In the genomic region with DNA sequence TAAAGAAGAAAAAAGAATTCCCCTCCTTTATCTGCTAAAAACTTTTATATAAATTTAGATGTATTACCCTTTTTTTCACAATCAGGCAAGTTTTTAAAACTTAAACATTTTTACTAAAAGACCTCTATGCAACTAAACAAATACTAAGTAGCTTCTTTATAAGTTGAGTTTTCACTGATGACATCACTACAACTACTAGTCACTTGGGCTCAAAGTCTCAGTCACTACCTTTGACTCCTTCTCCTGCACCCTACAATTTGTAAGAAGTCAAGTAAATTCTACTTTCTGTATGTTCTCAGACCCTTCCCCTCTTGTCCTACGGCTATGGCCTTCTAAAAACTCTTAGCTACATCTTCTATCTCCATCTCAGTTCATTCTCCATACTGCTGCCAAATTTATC, we compare ENCODE assay signal across 1 cellular context.
TF ChIP-seq lines count a peak whose summit lies in the region.

No MANE protein-coding gene starts in this region.

TF ChIP-seq in HepG2, 621 proteins besides CTCF, POLR2A, EP300 and RAD21:
- TF ChIP-seq ZNF556 (CRISPR knock-in tag; IDR thresholded peaks at IDR 0.05; ENCODE audit: borderline replicate concordance) (no peak), ATF7 (IDR thresholded peaks at IDR 0.05) (0 out of 2 replicates have a peak, but pooled peaks have one; percentile 44), ATF7 (CRISPR knock-in tag; IDR thresholded peaks at IDR 0.05) (no peak), NCOR1 (IDR thresholded peaks at IDR 0.05; ENCODE audit: borderline replicate concordance, low read length) (no peak), ZEB1 (IDR thresholded peaks at IDR 0.05; ENCODE audit: insufficient replicate concordance, low read depth) (no peak), ZNF747 (CRISPR knock-in tag; IDR thresholded peaks at IDR 0.05; ENCODE audit: borderline replicate concordance) (no peak), ZNF619 (CRISPR knock-in tag; IDR thresholded peaks at IDR 0.05) (no peak), NCOA1 (CRISPR knock-in tag; IDR thresholded peaks at IDR 0.05) (no peak), ZNF136 (CRISPR knock-in tag; IDR thresholded peaks at IDR 0.05; ENCODE audit: low read depth) (no peak), CHD2 (IDR thresholded peaks at IDR 0.05; ENCODE audit: low read depth, low read length) (no peak), ZFP82 (CRISPR knock-in tag; IDR thresholded peaks at IDR 0.05; ENCODE audit: borderline replicate concordance) (no peak), POLR2G (IDR thresholded peaks at IDR 0.05; ENCODE audit: low read depth, low read length) (no peak), CREB1 (IDR thresholded peaks at IDR 0.05) (peak; percentile 61; the same call in 1 of the 2 replicates), CREB1 (CRISPR knock-in tag; IDR thresholded peaks at IDR 0.05) (no peak)
- TF ChIP-seq, protein P1, sequence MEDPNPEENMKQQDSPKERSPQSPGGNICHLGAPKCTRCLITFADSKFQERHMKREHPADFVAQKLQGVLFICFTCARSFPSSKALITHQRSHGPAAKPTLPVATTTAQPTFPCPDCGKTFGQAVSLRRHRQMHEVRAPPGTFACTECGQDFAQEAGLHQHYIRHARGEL (CRISPR knock-in tag; IDR thresholded peaks at IDR 0.05): no peak
- TF ChIP-seq, protein P2, sequence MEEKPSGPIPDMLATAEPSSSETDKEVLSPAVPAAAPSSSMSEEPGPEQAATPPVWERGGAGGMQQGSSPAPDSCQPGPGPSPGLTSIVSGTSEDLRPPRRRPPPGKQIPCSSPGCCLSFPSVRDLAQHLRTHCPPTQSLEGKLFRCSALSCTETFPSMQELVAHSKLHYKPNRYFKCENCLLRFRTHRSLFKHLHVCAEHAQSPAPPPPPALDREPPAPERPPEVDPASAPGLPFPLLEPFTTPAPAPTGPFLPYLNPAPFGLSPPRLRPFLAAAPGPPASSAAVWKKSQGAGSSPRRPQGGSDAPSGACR (CRISPR knock-in tag; IDR thresholded peaks at IDR 0.05): no peak
